In the genomic region with DNA sequence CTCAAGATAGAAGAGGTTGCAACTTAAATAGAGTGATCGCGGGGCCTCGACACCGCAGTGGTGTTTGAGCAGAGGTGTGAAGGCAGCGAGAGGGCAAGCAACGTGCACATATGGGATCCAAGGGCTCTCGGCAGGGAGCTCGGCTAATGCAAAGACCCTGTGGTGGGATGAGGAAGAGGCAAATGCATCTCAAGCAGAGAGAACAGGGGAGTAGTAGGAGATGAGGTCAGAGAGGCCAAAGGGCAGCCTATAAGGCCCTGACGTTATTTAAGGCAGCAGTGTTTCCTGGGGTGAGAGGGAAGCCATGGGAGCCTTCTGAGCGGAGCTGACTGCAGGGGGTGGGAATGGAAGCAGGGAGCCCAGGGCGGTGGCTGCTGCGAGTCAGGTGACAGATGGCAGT, we compare ENCODE assay signal across 1 cellular context.
TF ChIP-seq lines count a peak whose summit lies in the region.

No MANE protein-coding gene starts in this region.

TF ChIP-seq in HepG2, 621 proteins besides CTCF, POLR2A, EP300 and RAD21 (continued from another document):
- TF ChIP-seq, protein P1, sequence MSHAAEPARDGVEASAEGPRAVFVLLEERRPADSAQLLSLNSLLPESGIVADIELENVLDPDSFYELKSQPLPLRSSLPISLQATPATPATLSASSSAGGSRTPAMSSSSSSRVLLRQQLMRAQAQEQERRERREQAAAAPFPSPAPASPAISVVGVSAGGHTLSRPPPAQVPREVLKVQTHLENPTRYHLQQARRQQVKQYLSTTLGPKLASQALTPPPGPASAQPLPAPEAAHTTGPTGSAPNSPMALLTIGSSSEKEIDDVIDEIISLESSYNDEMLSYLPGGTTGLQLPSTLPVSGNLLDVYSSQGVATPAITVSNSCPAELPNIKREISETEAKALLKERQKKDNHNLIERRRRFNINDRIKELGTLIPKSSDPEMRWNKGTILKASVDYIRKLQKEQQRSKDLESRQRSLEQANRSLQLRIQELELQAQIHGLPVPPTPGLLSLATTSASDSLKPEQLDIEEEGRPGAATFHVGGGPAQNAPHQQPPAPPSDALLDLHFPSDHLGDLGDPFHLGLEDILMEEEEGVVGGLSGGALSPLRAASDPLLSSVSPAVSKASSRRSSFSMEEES (CRISPR knock-in tag; IDR thresholded peaks at IDR 0.05) = no peak
- TF ChIP-seq THAP11 (CRISPR knock-in tag; IDR thresholded peaks at IDR 0.05) (no peak), ZNF432 (CRISPR knock-in tag; IDR thresholded peaks at IDR 0.05; ENCODE audit: borderline replicate concordance) (no peak), ISL2 (CRISPR knock-in tag; IDR thresholded peaks at IDR 0.05) (no peak), MYC (CRISPR knock-in tag; IDR thresholded peaks at IDR 0.05; ENCODE audit: borderline replicate concordance) (no peak), PCBP1 (IDR thresholded peaks at IDR 0.05; ENCODE audit: borderline replicate concordance, low read depth, low read length) (no peak), ETV5 (CRISPR knock-in tag; IDR thresholded peaks at IDR 0.05; ENCODE audit: borderline replicate concordance) (no peak), ZNF674 (CRISPR knock-in tag; IDR thresholded peaks at IDR 0.05; ENCODE audit: low read depth) (no peak), MTF2 (CRISPR knock-in tag; IDR thresholded peaks at IDR 0.05; ENCODE audit: borderline replicate concordance) (no peak), KDM5B (CRISPR knock-in tag; IDR thresholded peaks at IDR 0.05; ENCODE audit: borderline replicate concordance) (no peak), ZNF224 (CRISPR knock-in tag; IDR thresholded peaks at IDR 0.05) (no peak), RXRA (CRISPR knock-in tag; IDR thresholded peaks at IDR 0.05) (no peak), ZNF891 (CRISPR knock-in tag; IDR thresholded peaks at IDR 0.05) (no peak), TAF15 (IDR thresholded peaks at IDR 0.05; ENCODE audit: low read depth, low read length, poor library complexity, severe bottlenecking) (no peak), SP1 (IDR thresholded peaks at IDR 0.05) (no peak), SP1 (CRISPR knock-in tag; IDR thresholded peaks at IDR 0.05) (no peak), ZNF790 (CRISPR knock-in tag; IDR thresholded peaks at IDR 0.05; ENCODE audit: borderline replicate concordance) (no peak)
- TF ChIP-seq, protein P2, sequence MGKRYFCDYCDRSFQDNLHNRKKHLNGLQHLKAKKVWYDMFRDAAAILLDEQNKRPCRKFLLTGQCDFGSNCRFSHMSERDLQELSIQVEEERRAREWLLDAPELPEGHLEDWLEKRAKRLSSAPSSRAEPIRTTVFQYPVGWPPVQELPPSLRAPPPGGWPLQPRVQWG (CRISPR knock-in tag; IDR thresholded peaks at IDR 0.05; ENCODE audit: borderline replicate concordance, low read depth) = no peak
